In the genomic region with DNA sequence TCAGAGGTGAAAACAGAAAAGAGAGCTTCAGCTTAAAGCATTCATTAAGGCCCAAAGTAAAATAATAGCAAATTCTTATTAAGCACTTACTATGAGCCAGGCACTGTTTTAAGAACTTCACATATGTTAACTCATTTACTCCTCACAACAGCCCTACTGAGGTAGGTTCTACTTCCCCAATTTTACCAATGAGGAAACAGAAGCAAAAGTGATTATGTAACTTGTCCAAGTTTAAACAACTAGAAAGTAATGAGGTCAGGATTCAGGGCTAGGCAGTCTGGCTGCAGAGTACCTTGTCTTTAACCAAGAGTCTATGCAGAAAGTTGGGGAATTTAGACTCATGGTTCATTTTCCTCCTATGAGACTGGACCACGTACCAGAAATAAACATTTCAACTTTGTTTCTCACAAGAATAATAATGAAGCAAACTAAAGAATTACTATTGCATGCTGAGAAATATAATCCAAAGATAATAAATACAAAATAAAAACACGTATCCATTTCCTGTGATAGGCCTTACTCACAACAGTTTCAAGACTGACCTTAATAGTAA, we compare ENCODE assay signal across 16 cellular contexts. TPM values are rescaled to one million over a fixed set of nuclear protein-coding genes. Genes with fewer than 3 reads are reported as not detected.
DNase-seq lines count a peak whose midpoint lies in the region; ATAC-seq, FAIRE-seq and TF ChIP-seq lines count a peak whose summit lies in the region.
"Had no signal": no experiment of that assay in that cellular context is flagged by ENCODE, and none has a peak within 500 bp of the region (broad histone marks: within the 10 kb centered on the region; RNA-seq: fewer than 3 reads in every experiment).

No MANE protein-coding gene starts in this region.

- no peak for DNase-seq in GM12891 (ENCODE audit: insufficient read length, low spot score)
- DNase-seq in epithelial cell of prostate (ENCODE audit: low read depth, low spot score): no peak
- no peak for DNase-seq in H4 (ENCODE audit: low spot score)
- DNase-seq in mammary epithelial cell: no peak
- DNase-seq in NCI-H1105 (lab: John Stamatoyannopoulos, UW): no peak
- no peak for DNase-seq in NCI-H2107 (lab: John Stamatoyannopoulos, UW)
- DNase-seq: activated CD4-positive, alpha-beta memory T cell treated with anti-CD3 and anti-CD28 coated beads, Interleukin-2, amount 10 ng/mL, durations not matched to agents 7 days and 5 days; activated naive CD4-positive, alpha-beta T cell treated with anti-CD3 and anti-CD28 coated beads, Interleukin-2, amount 50 U/mL, for 16 hours; colonic mucosa; foreskin melanocyte; GDM1; left cardiac atrium; occipital lobe; stimulated activated naive CD4-positive, alpha-beta T cell treated with Interleukin-2 at 50 U/mL for 16 hours had no signal

- intact Hi-C loops in mammary epithelial cell (cut with micrococcal nuclease): no loop called here

- BruUV-seq in mammary epithelial cell (replicated peaks; lab: Mats Ljungman, UMichigan): no TSS peak

- ATAC-seq in GM21526 (IDR thresholded peaks at IDR 0.05; ENCODE audit: low FRiP score, unreplicated experiment) (peak; percentile 84), HG03521 (IDR thresholded peaks at IDR 0.05; ENCODE audit: unreplicated experiment) (peak; percentile 49)
- ATAC-seq: left cardiac atrium had no signal

- CTCF ChIA-PET in mammary epithelial cell (lab: Charles Lee; ENCODE audit: low non-redundant PET): no interaction called here

- H3K4me3 ChIP-seq in mammary epithelial cell (replicated peaks in 1 of 3; ENCODE audit: insufficient read depth in 1 of 3, low read depth in 2 of 3, low read length in 3 of 3): no peak overlapping the region
- H3K4me3 ChIP-seq: colonic mucosa had no signal

- H3K27me3 ChIP-seq in mammary epithelial cell (ENCODE audit: insufficient read depth, low read length): no peaks in the 10 kb centered on the region
- H3K27me3 ChIP-seq: colonic mucosa had no signal

- TF ChIP-seq CTCF in mammary epithelial cell (conservative IDR thresholded peaks at IDR 0.05 in 1 of 2, IDR thresholded peaks at IDR 0.05 in 1 of 2; ENCODE audit: extremely low read depth in 1 of 2, insufficient read depth in 1 of 2, low read depth in 1 of 2, low read length in 2 of 2): no peak

- peaks cover 3% of the 10 kb centered on the region for H3K4me1 ChIP-seq in mammary epithelial cell (ENCODE audit: insufficient read depth, low read length)
- H3K4me1 ChIP-seq: colonic mucosa had no signal

- H3K9ac ChIP-seq in mammary epithelial cell (ENCODE audit: insufficient read depth, low read length): no peak overlapping the region

- no peak for FAIRE-seq in GM12891 (lab: Jason Lieb, UNC)

- H3K27ac ChIP-seq in epithelial cell of prostate: peak overlapping the region; percentile 68
- no peak overlapping the region for H3K27ac ChIP-seq in mammary epithelial cell (ENCODE audit: insufficient read depth, low read depth, low read length)
- H3K27ac ChIP-seq: colonic mucosa had no signal

- in situ Hi-C loops in mammary epithelial cell (cut with MboI; ENCODE audit: low sequenced_read_pairs in 2 of 2): no loop called here

- TF ChIP-seq POLR2A in GM12891 (IDR thresholded peaks at IDR 0.05; ENCODE audit: low read depth, low read length): no peak

- no peak overlapping the region for H3K4me2 ChIP-seq in mammary epithelial cell (ENCODE audit: insufficient read depth, low read depth, low read length)

- H3K79me2 ChIP-seq in mammary epithelial cell (ENCODE audit: insufficient read depth, low read length): no peaks in the 10 kb centered on the region

- 100% methylated on average over 2 of the region's 2 CpGs for WGBS in mammary epithelial cell (ENCODE audit: low coverage, missing lambda C conversion rate)

- H4K20me1 ChIP-seq in mammary epithelial cell (ENCODE audit: insufficient read depth, low read length): no peaks in the 10 kb centered on the region

- no peak overlapping the region for H2AFZ ChIP-seq in mammary epithelial cell (ENCODE audit: low read depth, low read length)

- dilution Hi-C loops in mammary epithelial cell (cut with HindIII; ENCODE audit: low sequenced_read_pairs): no loop called here

- H3K36me3 ChIP-seq in mammary epithelial cell (ENCODE audit: insufficient read depth, low read length): no peaks in the 10 kb centered on the region
- H3K36me3 ChIP-seq: colonic mucosa had no signal

- no peaks in the 10 kb centered on the region for H3K9me3 ChIP-seq in mammary epithelial cell (replicated peaks; ENCODE audit: insufficient read depth, low read length)
- H3K9me3 ChIP-seq: colonic mucosa had no signal

TF ChIP-seq in GM12891, 5 proteins besides CTCF, POLR2A, EP300 and RAD21:
- TF ChIP-seq POU2F2 (IDR thresholded peaks at IDR 0.05; ENCODE audit: low read depth, low read length) (no peak), TAF1 (IDR thresholded peaks at IDR 0.05; ENCODE audit: low read depth, low read length) (no peak), SPI1 (IDR thresholded peaks at IDR 0.05; ENCODE audit: low read depth, low read length) (peak; percentile 16; the same call in 1 of the 2 replicates)

RNA-seq across cellular contexts. Expression of gene COL21A1, which starts 3.8 kb away (rescaled TPM):
- not detected for polyA plus RNA-seq in GM12891 (2012; ENCODE audit: low read depth, missing spikeins)
- total RNA-seq in H4 (2014; rRNA removed; shearing (Covaris generic)): 0.25 and 0.41 TPM in 2 replicates
- total RNA-seq in mammary epithelial cell: under 1 TPM in 1 of 2 donors, not detected in 1; 0.50 TPM
- not detected for polyA plus RNA-seq in mammary epithelial cell
- not detected for polyA minus RNA-seq in mammary epithelial cell
- total RNA-seq: activated CD4-positive, alpha-beta memory T cell treated with anti-CD3 and anti-CD28 coated beads, Interleukin-2, amount 10 ng/mL, durations not matched to agents 7 days and 5 days had no signal
